Comparison of ENCODE assay signal across 1 cellular context in genomic region chr22:46753360-46753759, GRCh38.
TF ChIP-seq lines count a peak whose summit lies in the region.

No MANE protein-coding gene starts in this region.

TF ChIP-seq in HepG2, 621 proteins besides CTCF, POLR2A, EP300 and RAD21:
- TF ChIP-seq HNF4A (CRISPR knock-in tag; IDR thresholded peaks at IDR 0.05) (no peak), CBFB (CRISPR knock-in tag; IDR thresholded peaks at IDR 0.05) (no peak), MYPOP (CRISPR knock-in tag; IDR thresholded peaks at IDR 0.05) (no peak), ZFP91 (CRISPR knock-in tag; IDR thresholded peaks at IDR 0.05; ENCODE audit: borderline replicate concordance) (no peak), SAP130 (CRISPR knock-in tag; IDR thresholded peaks at IDR 0.05; ENCODE audit: low read depth) (no peak), ZSCAN9 (CRISPR knock-in tag; IDR thresholded peaks at IDR 0.05; ENCODE audit: borderline replicate concordance) (no peak), ZNF138 (CRISPR knock-in tag; IDR thresholded peaks at IDR 0.05; ENCODE audit: low read depth) (no peak), DMAP1 (CRISPR knock-in tag; IDR thresholded peaks at IDR 0.05) (no peak)
